1 cellular context compared by ENCODE assay signal in the genomic region with DNA sequence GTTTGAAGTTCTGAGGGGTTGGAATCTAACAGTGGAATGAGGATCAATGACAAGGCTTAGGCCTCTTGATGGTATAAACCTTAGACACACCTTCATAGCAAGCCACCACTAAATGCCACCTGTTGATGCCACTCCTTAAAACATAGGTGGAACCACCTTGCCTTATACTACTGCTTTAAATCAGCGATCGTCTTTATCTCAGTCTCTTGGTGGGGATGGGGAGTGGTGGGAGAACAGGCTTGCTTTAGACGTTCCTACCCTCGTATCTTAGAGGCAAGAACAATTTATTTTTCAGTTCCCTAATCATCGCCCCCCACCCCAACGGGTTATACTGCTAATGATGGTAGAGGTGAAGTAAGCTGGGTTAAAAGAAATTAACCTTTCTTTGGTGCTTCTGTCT.
TF ChIP-seq lines count a peak whose summit lies in the region.

No MANE protein-coding gene starts in this region.

TF ChIP-seq in GM23338, 12 proteins besides CTCF, POLR2A, EP300 and RAD21 (continued from another document):
- TF ChIP-seq, protein P1, sequence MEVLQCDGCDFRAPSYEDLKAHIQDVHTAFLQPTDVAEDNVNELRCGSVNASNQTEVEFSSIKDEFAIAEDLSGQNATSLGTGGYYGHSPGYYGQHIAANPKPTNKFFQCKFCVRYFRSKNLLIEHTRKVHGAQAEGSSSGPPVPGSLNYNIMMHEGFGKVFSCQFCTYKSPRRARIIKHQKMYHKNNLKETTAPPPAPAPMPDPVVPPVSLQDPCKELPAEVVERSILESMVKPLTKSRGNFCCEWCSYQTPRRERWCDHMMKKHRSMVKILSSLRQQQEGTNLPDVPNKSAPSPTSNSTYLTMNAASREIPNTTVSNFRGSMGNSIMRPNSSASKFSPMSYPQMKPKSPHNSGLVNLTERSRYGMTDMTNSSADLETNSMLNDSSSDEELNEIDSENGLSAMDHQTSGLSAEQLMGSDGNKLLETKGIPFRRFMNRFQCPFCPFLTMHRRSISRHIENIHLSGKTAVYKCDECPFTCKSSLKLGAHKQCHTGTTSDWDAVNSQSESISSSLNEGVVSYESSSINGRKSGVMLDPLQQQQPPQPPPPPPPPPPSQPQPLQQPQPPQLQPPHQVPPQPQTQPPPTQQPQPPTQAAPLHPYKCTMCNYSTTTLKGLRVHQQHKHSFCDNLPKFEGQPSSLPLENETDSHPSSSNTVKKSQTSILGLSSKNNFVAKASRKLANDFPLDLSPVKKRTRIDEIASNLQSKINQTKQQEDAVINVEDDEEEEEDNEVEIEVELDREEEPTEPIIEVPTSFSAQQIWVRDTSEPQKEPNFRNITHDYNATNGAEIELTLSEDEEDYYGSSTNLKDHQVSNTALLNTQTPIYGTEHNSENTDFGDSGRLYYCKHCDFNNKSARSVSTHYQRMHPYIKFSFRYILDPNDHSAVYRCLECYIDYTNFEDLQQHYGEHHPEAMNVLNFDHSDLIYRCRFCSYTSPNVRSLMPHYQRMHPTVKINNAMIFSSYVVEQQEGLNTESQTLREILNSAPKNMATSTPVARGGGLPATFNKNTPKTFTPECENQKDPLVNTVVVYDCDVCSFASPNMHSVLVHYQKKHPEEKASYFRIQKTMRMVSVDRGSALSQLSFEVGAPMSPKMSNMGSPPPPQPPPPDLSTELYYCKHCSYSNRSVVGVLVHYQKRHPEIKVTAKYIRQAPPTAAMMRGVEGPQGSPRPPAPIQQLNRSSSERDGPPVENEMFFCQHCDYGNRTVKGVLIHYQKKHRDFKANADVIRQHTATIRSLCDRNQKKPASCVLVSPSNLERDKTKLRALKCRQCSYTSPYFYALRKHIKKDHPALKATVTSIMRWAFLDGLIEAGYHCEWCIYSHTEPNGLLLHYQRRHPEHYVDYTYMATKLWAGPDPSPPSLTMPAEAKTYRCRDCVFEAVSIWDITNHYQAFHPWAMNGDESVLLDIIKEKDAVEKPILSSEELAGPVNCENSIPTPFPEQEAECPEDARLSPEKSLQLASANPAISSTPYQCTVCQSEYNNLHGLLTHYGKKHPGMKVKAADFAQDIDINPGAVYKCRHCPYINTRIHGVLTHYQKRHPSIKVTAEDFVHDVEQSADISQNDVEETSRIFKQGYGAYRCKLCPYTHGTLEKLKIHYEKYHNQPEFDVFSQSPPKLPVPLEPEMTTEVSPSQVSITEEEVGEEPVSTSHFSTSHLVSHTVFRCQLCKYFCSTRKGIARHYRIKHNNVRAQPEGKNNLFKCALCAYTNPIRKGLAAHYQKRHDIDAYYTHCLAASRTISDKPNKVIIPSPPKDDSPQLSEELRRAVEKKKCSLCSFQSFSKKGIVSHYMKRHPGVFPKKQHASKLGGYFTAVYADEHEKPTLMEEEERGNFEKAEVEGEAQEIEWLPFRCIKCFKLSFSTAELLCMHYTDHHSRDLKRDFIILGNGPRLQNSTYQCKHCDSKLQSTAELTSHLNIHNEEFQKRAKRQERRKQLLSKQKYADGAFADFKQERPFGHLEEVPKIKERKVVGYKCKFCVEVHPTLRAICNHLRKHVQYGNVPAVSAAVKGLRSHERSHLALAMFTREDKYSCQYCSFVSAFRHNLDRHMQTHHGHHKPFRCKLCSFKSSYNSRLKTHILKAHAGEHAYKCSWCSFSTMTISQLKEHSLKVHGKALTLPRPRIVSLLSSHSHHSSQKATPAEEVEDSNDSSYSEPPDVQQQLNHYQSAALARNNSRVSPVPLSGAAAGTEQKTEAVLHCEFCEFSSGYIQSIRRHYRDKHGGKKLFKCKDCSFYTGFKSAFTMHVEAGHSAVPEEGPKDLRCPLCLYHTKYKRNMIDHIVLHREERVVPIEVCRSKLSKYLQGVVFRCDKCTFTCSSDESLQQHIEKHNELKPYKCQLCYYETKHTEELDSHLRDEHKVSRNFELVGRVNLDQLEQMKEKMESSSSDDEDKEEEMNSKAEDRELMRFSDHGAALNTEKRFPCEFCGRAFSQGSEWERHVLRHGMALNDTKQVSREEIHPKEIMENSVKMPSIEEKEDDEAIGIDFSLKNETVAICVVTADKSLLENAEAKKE (CRISPR knock-in tag; IDR thresholded peaks at IDR 0.05) = no peak
- no peak for TF ChIP-seq CREB1 (CRISPR knock-in tag; IDR thresholded peaks at IDR 0.05; ENCODE audit: low read depth)
- TF ChIP-seq, protein P2, sequence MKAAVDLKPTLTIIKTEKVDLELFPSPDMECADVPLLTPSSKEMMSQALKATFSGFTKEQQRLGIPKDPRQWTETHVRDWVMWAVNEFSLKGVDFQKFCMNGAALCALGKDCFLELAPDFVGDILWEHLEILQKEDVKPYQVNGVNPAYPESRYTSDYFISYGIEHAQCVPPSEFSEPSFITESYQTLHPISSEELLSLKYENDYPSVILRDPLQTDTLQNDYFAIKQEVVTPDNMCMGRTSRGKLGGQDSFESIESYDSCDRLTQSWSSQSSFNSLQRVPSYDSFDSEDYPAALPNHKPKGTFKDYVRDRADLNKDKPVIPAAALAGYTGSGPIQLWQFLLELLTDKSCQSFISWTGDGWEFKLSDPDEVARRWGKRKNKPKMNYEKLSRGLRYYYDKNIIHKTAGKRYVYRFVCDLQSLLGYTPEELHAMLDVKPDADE (IDR thresholded peaks at IDR 0.05) = no peak
